Comparison of ENCODE assay signal across 8 cellular contexts in genomic region chr19:12985049-12985776, GRCh38. TPM values are rescaled to one million over a fixed set of nuclear protein-coding genes. Genes with fewer than 3 reads are reported as not detected.
A peak's percentile ranks its signal among the peaks of the same experiment; 100 is the strongest.
DNase-seq lines count a peak whose midpoint lies in the region; ATAC-seq and TF ChIP-seq lines count a peak whose summit lies in the region.

No MANE protein-coding gene starts in this region.

- 39 to 52% (median 43%) methylated on average over 11 to 16 of the region's 16 CpGs for WGBS in heart left ventricle, 4 donors

- H3K27ac ChIP-seq in Panc1 (ENCODE audit: low read length) (no peak overlapping the region), heart left ventricle (peak overlapping the region in 3 of 12 donors; percentile 27 to 49 (median 29)), gastrocnemius medialis (peak overlapping the region; percentile 78 to 87 (median 84))

- in situ Hi-C loops in Panc1 (cut with HindIII; ENCODE audit: low pct_unique_long_range_greater_than_20kb, low sequenced_read_pairs) = no loop called here
- in situ Hi-C loops in gastrocnemius medialis (cut with MboI; ENCODE audit: low sequenced_read_pairs in 4 of 4) = loop anchor here in 3 of 4 donors (10.0 kb wide), 2 partner anchors 50 to 110 kb away; no protein-coding TSS in a partner anchor

- no TSS peak for BruUV-seq in Panc1 (replicated peaks; lab: Mats Ljungman, UMichigan)

- H3K4me1 ChIP-seq in Panc1 (ENCODE audit: control insufficient read depth, insufficient read depth, low read length) (peaks cover 12% of the 10 kb centered on the region), heart left ventricle (peaks cover 0 to 28% (median 15%) of the 10 kb centered on the region in 12 donors), gastrocnemius medialis (peaks cover 18 to 20% of the 10 kb centered on the region in 2 donors)

- no peak for TF ChIP-seq POLR2A in heart left ventricle (IDR thresholded peaks at IDR 0.05)
- TF ChIP-seq POLR2A in gastrocnemius medialis (IDR thresholded peaks at IDR 0.05) = peak; percentile 55 to 63

- intact Hi-C loops in Panc1 (cut with micrococcal nuclease; ENCODE audit: unreplicated experiment) = loop anchor here (10.0 kb wide), 1 partner anchor 50 kb away; no protein-coding TSS in a partner anchor
- intact Hi-C loops in heart left ventricle (cut with DNase I) = loop anchor here in 9 of 10 donors (1.0 to 10.0 kb wide), 9 partner anchors 42 to 81 kb away; no protein-coding TSS in a partner anchor
- intact Hi-C loops in gastrocnemius medialis (cut with DNase I; ENCODE audit: low total_unique reads) = loop anchor here (2.0 kb wide), 1 partner anchor 48 kb away; no protein-coding TSS in a partner anchor

- H3K27me3 ChIP-seq in Panc1 (ENCODE audit: control insufficient read depth, insufficient read depth, low read length) (no peaks in the 10 kb centered on the region), heart left ventricle (peaks cover 0 to 5% (median 0%) of the 10 kb centered on the region in 9 donors), gastrocnemius medialis (no peaks in the 10 kb centered on the region)

- H3K36me3 ChIP-seq in Panc1 (ENCODE audit: control insufficient read depth, insufficient read depth, low read length) = no peaks in the 10 kb centered on the region
- no peaks in the 10 kb centered on the region for H3K36me3 ChIP-seq in heart left ventricle
- H3K36me3 ChIP-seq in gastrocnemius medialis = no peaks in the 10 kb centered on the region

- TF ChIP-seq CTCF in Panc1 (IDR thresholded peaks at IDR 0.05) = no peak
- no peak for TF ChIP-seq CTCF in heart left ventricle (IDR thresholded peaks at IDR 0.05)
- peak in 1 of 5 experiments; percentile 11 for TF ChIP-seq CTCF in gastrocnemius medialis (IDR thresholded peaks at IDR 0.05 in 4 of 5, conservative IDR thresholded peaks at IDR 0.05 in 1 of 5)

- ATAC-seq in Panc1 (peak; percentile 53), heart left ventricle (peak; percentile 58 to 87 (median 64)), gastrocnemius medialis (peak; percentile 89 to 93), HG03342 (IDR thresholded peaks at IDR 0.05; ENCODE audit: unreplicated experiment) (no peak), HG03045 (IDR thresholded peaks at IDR 0.05; ENCODE audit: unreplicated experiment) (no peak)

- H3K9me3 ChIP-seq in Panc1 (ENCODE audit: control insufficient read depth, insufficient read depth, low read depth, low read length) = no peaks in the 10 kb centered on the region
- H3K9me3 ChIP-seq in heart left ventricle = no peaks in the 10 kb centered on the region
- no peaks in the 10 kb centered on the region for H3K9me3 ChIP-seq in gastrocnemius medialis

- DNase-seq in GM04504 (ENCODE audit: low read depth) (peak; percentile 48), Panc1 (ENCODE audit: low read depth, low spot score) (no peak), heart left ventricle (peak; percentile 68 to 82 (median 70)), gastrocnemius medialis (peak; percentile 89 to 94), NCI-H2029 treated with DMSO at 0.1 percent for 48 hours (lab: John Stamatoyannopoulos, UW) (no peak), NCI-H2171 (lab: John Stamatoyannopoulos, UW) (no peak)

- POLR2A ChIA-PET in Panc1 (lab: Charles Lee) = interaction anchor here (0.6 kb wide), 1 partner anchor 81 kb away, joined by 3 read pairs; no protein-coding TSS in a partner anchor

- CTCF ChIA-PET in Panc1 (lab: Charles Lee) = interaction anchor here (1.0 to 1.1 kb wide), 3 partner anchors 20 to 109 kb away, joined by 3 to 4 read pairs (median 3); no protein-coding TSS in a partner anchor

- H3K4me3 ChIP-seq in Panc1 (ENCODE audit: low read depth in 2 of 2, low read length in 2 of 2) (no peak overlapping the region), heart left ventricle (no peak overlapping the region), gastrocnemius medialis (no peak overlapping the region)

RNA-seq across cellular contexts. Expression of gene NFIX, which starts 10.1 kb away (rescaled TPM):
- 144 TPM for total RNA-seq in Panc1 (2021; ENCODE audit: unreplicated experiment)
- polyA plus RNA-seq in Panc1 (2012; ENCODE audit: insufficient read length) = 107 TPM
- total RNA-seq in heart left ventricle = 100 to 1,000 TPM in 8 of 9 donors, 10 to 100 TPM in 1; 81.4 to 147 (median 122) TPM
- 10 to 100 TPM; 42.1 to 55.2 TPM for polyA plus RNA-seq in heart left ventricle
- 100 to 1,000 TPM in 2 of 4 donors, 10 to 100 TPM in 2; 31.9 to 128 (median 105) TPM for total RNA-seq in gastrocnemius medialis

RNA-seq across cellular contexts. Expression of gene DAND5, which starts 15.8 kb away (rescaled TPM):
- total RNA-seq in Panc1 (2021; ENCODE audit: unreplicated experiment) (0.54 TPM), heart left ventricle (10 to 100 TPM in 4 of 9 donors, 1 to 10 TPM in 5; 2.9 to 13.6 (median 9.0) TPM), gastrocnemius medialis (not detected)
- 1.5 TPM for polyA plus RNA-seq in Panc1 (2012; ENCODE audit: insufficient read length)
- polyA plus RNA-seq in heart left ventricle = 1 to 10 TPM; 1.4 to 4.7 TPM

RNA-seq across cellular contexts. Expression of gene GADD45GIP1, which starts 28.2 kb away (rescaled TPM):
- 36.7 TPM for total RNA-seq in Panc1 (2021; ENCODE audit: unreplicated experiment)
- 86.1 TPM for polyA plus RNA-seq in Panc1 (2012; ENCODE audit: insufficient read length)
- 10 to 100 TPM; 17.2 to 63.6 (median 27.2) TPM for total RNA-seq in heart left ventricle
- 100 to 1,000 TPM in 1 of 2 donors, 10 to 100 TPM in 1; 64.9 to 119 TPM for polyA plus RNA-seq in heart left ventricle
- total RNA-seq in gastrocnemius medialis = 10 to 100 TPM; 50.7 to 71.0 (median 61.4) TPM

RNA-seq across cellular contexts. Expression of gene RAD23A, which starts 39.6 kb away (rescaled TPM):
- total RNA-seq in Panc1 (2021; ENCODE audit: unreplicated experiment) (111 TPM), heart left ventricle (100 to 1,000 TPM; 130 to 272 (median 161) TPM), gastrocnemius medialis (100 to 1,000 TPM; 618 to 949 (median 780) TPM)
- 173 TPM for polyA plus RNA-seq in Panc1 (2012; ENCODE audit: insufficient read length)
- polyA plus RNA-seq in heart left ventricle = 100 to 1,000 TPM; 186 to 212 TPM

RNA-seq across cellular contexts. Expression of gene CALR, which starts 46.8 kb away (rescaled TPM):
- total RNA-seq in Panc1 (2021; ENCODE audit: unreplicated experiment) (1,060 TPM), heart left ventricle (100 to 1,000 TPM; 231 to 816 (median 380) TPM), gastrocnemius medialis (100 to 1,000 TPM; 110 to 195 (median 135) TPM)
- polyA plus RNA-seq in Panc1 (2012; ENCODE audit: insufficient read length) = 775 TPM
- 100 to 1,000 TPM; 227 to 771 TPM for polyA plus RNA-seq in heart left ventricle

Comparison
In these comparisons a context has a peak if more than half of its experiments do, and no peak if none do; other contexts are left out.
1. DNase-seq: peak in GM04504 (single experiment), heart left ventricle (5 of 5) and gastrocnemius medialis (2 of 2); none in Panc1 (single experiment), NCI-H2029 treated with DMSO at 0.1 percent for 48 hours (single experiment) and NCI-H2171 (single experiment).
2. ATAC-seq: peak in Panc1 (single experiment), heart left ventricle (4 of 4) and gastrocnemius medialis (2 of 2); none in HG03342 (single experiment) and HG03045 (single experiment).
3. POLR2A ChIP-seq: peak in gastrocnemius medialis (2 of 2); none in heart left ventricle (0 of 2).